In genomic region chr17:49861150-49861884, GRCh38 we compare ENCODE assay signal across 8 cellular contexts. TPM values are rescaled to one million over a fixed set of nuclear protein-coding genes. Genes with fewer than 3 reads are reported as not detected.
DNase-seq lines count a peak whose midpoint lies in the region; ATAC-seq and TF ChIP-seq lines count a peak whose summit lies in the region.

No MANE protein-coding gene starts in this region.

- H3K27ac ChIP-seq in H9 (ENCODE audit: insufficient read length, low read depth, low read length) (no peak overlapping the region), Panc1 (ENCODE audit: low read length) (no peak overlapping the region)

- BruUV-seq in Panc1 (replicated peaks; lab: Mats Ljungman, UMichigan): no TSS peak

- in situ Hi-C loops in Panc1 (cut with HindIII; ENCODE audit: low pct_unique_long_range_greater_than_20kb, low sequenced_read_pairs): no loop called here

- H4K8ac ChIP-seq in H9 (replicated peaks; ENCODE audit: insufficient read length, low read depth, low read length): no peak overlapping the region

- H4K5ac ChIP-seq in H9 (ENCODE audit: insufficient read length, low read depth, low read length): no peak overlapping the region

- no peak overlapping the region for H3K18ac ChIP-seq in H9 (ENCODE audit: insufficient read length, low read depth, low read length)

- POLR2A ChIA-PET in Panc1 (lab: Charles Lee): no interaction called here

- no peak overlapping the region for H2BK120ac ChIP-seq in H9 (ENCODE audit: low read depth, low read length, poor library complexity, severe bottlenecking)

- H3K9ac ChIP-seq in H9 (ENCODE audit: extremely low read depth, insufficient read length, low read length): no peak overlapping the region

- H3K9me3 Mint-ChIP-seq in CD14-positive monocyte (no peaks in the 10 kb centered on the region), H9 (no peaks in the 10 kb centered on the region)
- no peaks in the 10 kb centered on the region for H3K9me3 Mint-ChIP-seq in activated T-helper 1 cell treated with anti-CD3 and anti-CD28 coated beads, Interleukin-12 subunit alpha, Interleukin-12 subunit beta, Interleukin-2, Interleukin-4 antibody, amounts not matched to agents 30 ng/mL and 10 ng/mL and 1 ng/mL, durations not matched to agents 14 hours and 24 hours and 36 hours

- no CpG with 5 or more reads among the region's 16 CpGs for whole genome bisulfite sequencing in H9 (ENCODE audit: extremely low coverage, insufficient read length, low lambda C conversion rate)

- intact Hi-C loops in CD14-positive monocyte (cut with micrococcal nuclease): loop anchor here in 1 of 2 donors (1.0 kb wide), 1 partner anchor 137 kb away; no protein-coding TSS in a partner anchor
- intact Hi-C loops in Panc1 (cut with micrococcal nuclease; ENCODE audit: unreplicated experiment): loop anchor here (1.0 kb wide), 1 partner anchor 137 kb away; no protein-coding TSS in a partner anchor
- intact Hi-C loops in activated T-helper 1 cell treated with anti-CD3 and anti-CD28 coated beads, Interleukin-12 subunit alpha, Interleukin-12 subunit beta, Interleukin-2, Interleukin-4 antibody, amounts not matched to agents 30 ng/mL and 10 ng/mL and 1 ng/mL, durations not matched to agents 14 hours and 24 hours and 36 hours (cut with micrococcal nuclease): loop anchor here (1.0 kb wide), 3 partner anchors 91 to 226 kb away; no protein-coding TSS in a partner anchor

- H3K79me1 ChIP-seq in H9 (ENCODE audit: insufficient read depth, low read depth, low read length, poor library complexity, severe bottlenecking): no peaks in the 10 kb centered on the region

- TF ChIP-seq CTCF in CD14-positive monocyte (IDR thresholded peaks at IDR 0.05): peak; percentile 98
- TF ChIP-seq CTCF in H9 (conservative IDR thresholded peaks at IDR 0.05): peak; percentile 97
- TF ChIP-seq CTCF in Panc1 (IDR thresholded peaks at IDR 0.05): peak; percentile 93

- no peaks in the 10 kb centered on the region for H3K36me3 Mint-ChIP-seq in CD14-positive monocyte
- H3K36me3 Mint-ChIP-seq in H9 (ENCODE audit: insufficient read depth in 1 of 3, low read depth in 3 of 3): no peaks in the 10 kb centered on the region
- H3K36me3 Mint-ChIP-seq in activated T-helper 1 cell treated with anti-CD3 and anti-CD28 coated beads, Interleukin-12 subunit alpha, Interleukin-12 subunit beta, Interleukin-2, Interleukin-4 antibody, amounts not matched to agents 30 ng/mL and 10 ng/mL and 1 ng/mL, durations not matched to agents 14 hours and 24 hours and 36 hours (ENCODE audit: low read depth): no peaks in the 10 kb centered on the region

- H3K27me3 ChIP-seq in H9 (ENCODE audit: insufficient read depth, low read length): no peaks in the 10 kb centered on the region
- no peaks in the 10 kb centered on the region for H3K27me3 ChIP-seq in Panc1 (ENCODE audit: control insufficient read depth, insufficient read depth, low read length)

- H4K91ac ChIP-seq in H9 (ENCODE audit: insufficient read length, low read depth, low read length): no peak overlapping the region

- H3K4me1 ChIP-seq in H9 (ENCODE audit: insufficient read depth, low read length) (peaks cover 4% of the 10 kb centered on the region; the same call in 1 of the 2 replicates), Panc1 (ENCODE audit: control insufficient read depth, insufficient read depth, low read length) (peaks cover 3% of the 10 kb centered on the region; the same call in 1 of the 2 replicates)

- no peak overlapping the region for H2BK5ac ChIP-seq in H9 (ENCODE audit: insufficient read length, low read length)

- no peak overlapping the region for H3K56ac ChIP-seq in H9 (ENCODE audit: insufficient read length, low read depth, low read length)

- peak overlapping the region in 1 of 2 donors; percentile 65 for H3K4me3 Mint-ChIP-seq in CD14-positive monocyte
- H3K4me3 Mint-ChIP-seq in H9: no peak overlapping the region
- no peak overlapping the region for H3K4me3 Mint-ChIP-seq in activated T-helper 1 cell treated with anti-CD3 and anti-CD28 coated beads, Interleukin-12 subunit alpha, Interleukin-12 subunit beta, Interleukin-2, Interleukin-4 antibody, amounts not matched to agents 30 ng/mL and 10 ng/mL and 1 ng/mL, durations not matched to agents 14 hours and 24 hours and 36 hours

- H3K14ac ChIP-seq in H9 (ENCODE audit: insufficient read depth, low read length): no peak overlapping the region

- no peak overlapping the region for H3K4me2 ChIP-seq in H9 (ENCODE audit: insufficient read depth, insufficient read length, low read length)

- DNase-seq in CD14-positive monocyte (ENCODE audit: low spot score): no peak
- DNase-seq in H9: peak; percentile 68
- no peak for DNase-seq in Panc1 (ENCODE audit: low read depth, low spot score)
- peak; percentile 20 for DNase-seq in activated T-helper 1 cell treated with anti-CD3 and anti-CD28 coated beads, Interleukin-12 subunit alpha, Interleukin-12 subunit beta, Interleukin-2, Interleukin-4 antibody, amounts not matched to agents 30 ng/mL and 10 ng/mL and 1 ng/mL, durations not matched to agents 14 hours and 24 hours and 36 hours (ENCODE audit: low spot score)
- DNase-seq in germinal center (ENCODE audit: low spot score): peak; percentile 75
- peak; percentile 65 for DNase-seq in retina

- no peaks in the 10 kb centered on the region for H3K36me3 ChIP-seq in Panc1 (ENCODE audit: control insufficient read depth, insufficient read depth, low read length)

- H4K20me1 ChIP-seq in H9 (ENCODE audit: control insufficient read depth, insufficient read depth, insufficient read length): no peaks in the 10 kb centered on the region

- H3K4me1 Mint-ChIP-seq in CD14-positive monocyte (peaks cover 17% of the 10 kb centered on the region), H9 (peaks cover 38 to 43% of the 10 kb centered on the region in 2 experiments)
- peaks cover 6% of the 10 kb centered on the region for H3K4me1 Mint-ChIP-seq in activated T-helper 1 cell treated with anti-CD3 and anti-CD28 coated beads, Interleukin-12 subunit alpha, Interleukin-12 subunit beta, Interleukin-2, Interleukin-4 antibody, amounts not matched to agents 30 ng/mL and 10 ng/mL and 1 ng/mL, durations not matched to agents 14 hours and 24 hours and 36 hours (ENCODE audit: low read depth)

- no peaks in the 10 kb centered on the region for H3K79me2 ChIP-seq in H9 (ENCODE audit: insufficient read depth, low read length)

- CTCF ChIA-PET in Panc1 (lab: Charles Lee): interaction anchor here (0.8 to 4.9 kb wide), 4 partner anchors 38 to 136 kb away, joined by 3 to 55 read pairs (median 9); partner anchors contain the start of gene DLX3

- no peak overlapping the region for H2BK12ac ChIP-seq in H9 (ENCODE audit: insufficient read length, low read depth, low read length)

- peak; percentile 55 for ATAC-seq in Panc1
- ATAC-seq in HG02938 (IDR thresholded peaks at IDR 0.05; ENCODE audit: unreplicated experiment): no peak
- no peak for ATAC-seq in GM18861 (IDR thresholded peaks at IDR 0.05; ENCODE audit: unreplicated experiment)

- H3K4ac ChIP-seq in H9 (ENCODE audit: low read depth, low read length): no peak overlapping the region

- H3T11ph ChIP-seq in H9 (ENCODE audit: low read length): no peak overlapping the region

- H3K23me2 ChIP-seq in H9 (ENCODE audit: insufficient read length, low read depth, low read length, poor library complexity, severe bottlenecking): no peaks in the 10 kb centered on the region

- H3K4me3 ChIP-seq in Panc1 (ENCODE audit: low read depth in 2 of 2, low read length in 2 of 2): no peak overlapping the region

- peaks cover 9 to 26% (median 14%) of the 10 kb centered on the region in 3 donors for H3K27me3 Mint-ChIP-seq in CD14-positive monocyte (ENCODE audit: low read depth in 3 of 3)
- H3K27me3 Mint-ChIP-seq in H9 (ENCODE audit: low read depth): peaks cover 25% of the 10 kb centered on the region
- H3K27me3 Mint-ChIP-seq in activated T-helper 1 cell treated with anti-CD3 and anti-CD28 coated beads, Interleukin-12 subunit alpha, Interleukin-12 subunit beta, Interleukin-2, Interleukin-4 antibody, amounts not matched to agents 30 ng/mL and 10 ng/mL and 1 ng/mL, durations not matched to agents 14 hours and 24 hours and 36 hours (ENCODE audit: insufficient read depth): peaks cover 2% of the 10 kb centered on the region

- H2AK5ac ChIP-seq in H9 (ENCODE audit: insufficient read length, low read length): no peak overlapping the region

- H3K9me3 ChIP-seq in H9 (ENCODE audit: control insufficient read depth, low read depth, low read length) (no peaks in the 10 kb centered on the region), Panc1 (ENCODE audit: control insufficient read depth, insufficient read depth, low read depth, low read length) (no peaks in the 10 kb centered on the region)

- H3K23ac ChIP-seq in H9 (ENCODE audit: insufficient read length, low read depth, low read length): no peak overlapping the region

- no peak overlapping the region for H2BK15ac ChIP-seq in H9 (ENCODE audit: low read depth, low read length)

- H3K27ac Mint-ChIP-seq in CD14-positive monocyte (peak overlapping the region in 1 of 7 donors; percentile 40), H9 (no peak overlapping the region)
- no peak overlapping the region for H3K27ac Mint-ChIP-seq in activated T-helper 1 cell treated with anti-CD3 and anti-CD28 coated beads, Interleukin-12 subunit alpha, Interleukin-12 subunit beta, Interleukin-2, Interleukin-4 antibody, amounts not matched to agents 30 ng/mL and 10 ng/mL and 1 ng/mL, durations not matched to agents 14 hours and 24 hours and 36 hours

- H2BK20ac ChIP-seq in H9 (ENCODE audit: low read depth, low read length, poor library complexity, severe bottlenecking): no peak overlapping the region

- no peak overlapping the region for H2AFZ ChIP-seq in H9 (ENCODE audit: low read length)

RNA-seq across cellular contexts. Expression of gene TAC4, which starts 13.4 kb away (rescaled TPM):
- polyA plus RNA-seq in CD14-positive monocyte: not detected
- total RNA-seq in H9 (2021): not detected in 2 replicates
- total RNA-seq in Panc1 (2021; ENCODE audit: unreplicated experiment): not detected
- not detected for polyA plus RNA-seq in Panc1 (2012; ENCODE audit: insufficient read length)
- not detected in 2 replicates for total RNA-seq in activated T-helper 1 cell treated with anti-CD3 and anti-CD28 coated beads, Interleukin-12 subunit alpha, Interleukin-12 subunit beta, Interleukin-2, Interleukin-4 antibody, amounts not matched to agents 30 ng/mL and 10 ng/mL and 1 ng/mL, durations not matched to agents 14 hours and 24 hours and 36 hours

Comparison
In these comparisons a context has a peak if more than half of its experiments do, and no peak if none do; other contexts are left out.
1. DNase-seq: peak in H9 (single experiment), activated T-helper 1 cell treated with anti-CD3 and anti-CD28 coated beads, Interleukin-12 subunit alpha, Interleukin-12 subunit beta, Interleukin-2, Interleukin-4 antibody, amounts not matched to agents 30 ng/mL and 10 ng/mL and 1 ng/mL, durations not matched to agents 14 hours and 24 hours and 36 hours (single experiment), germinal center (single experiment) and retina (single experiment); none in CD14-positive monocyte (single experiment) and Panc1 (single experiment).
2. Peak in every context shown above with its lines, with median percentiles within 50 percentile points of each other: CTCF ChIP-seq.